ENCODE assay signal across 18 cellular contexts in the genomic region with DNA sequence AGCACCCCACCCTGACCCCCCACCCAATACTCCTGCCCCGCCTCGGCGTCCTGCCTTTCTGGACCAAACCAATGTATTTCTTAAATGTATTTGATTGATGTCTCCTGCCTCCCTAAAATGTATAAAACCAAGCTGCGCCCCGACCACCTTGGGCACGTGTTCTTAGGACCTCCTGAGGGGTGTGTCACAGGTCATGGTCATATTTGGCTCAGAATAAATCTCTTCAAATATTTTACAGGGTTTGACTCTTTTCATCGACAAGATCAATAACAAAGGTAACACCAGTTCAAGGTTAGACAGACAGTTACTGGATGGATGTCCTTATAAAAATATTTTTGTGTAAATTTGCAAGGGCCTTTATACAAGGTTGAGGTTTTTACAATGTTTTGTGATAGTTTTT. TPM values are rescaled to one million over a fixed set of nuclear protein-coding genes. Genes with fewer than 3 reads are reported as not detected.
"Had no signal": no experiment of that assay in that cellular context is flagged by ENCODE, and none has a peak within 500 bp of the region (broad histone marks: within the 10 kb centered on the region; RNA-seq: fewer than 3 reads in every experiment).

No MANE protein-coding gene starts in this region.

RNA-seq across cellular contexts. Expression of gene OR2B2, which starts 12.0 kb away (rescaled TPM):
- total RNA-seq: activated B cell treated with CpG ODN at 0.5 μM for 24 hours; activated CD4-positive, alpha-beta memory T cell treated with anti-CD3 and anti-CD28 coated beads for 36 hours; activated CD4-positive, alpha-beta T cell treated with anti-CD3 and anti-CD28 coated beads, Interleukin-2, amount 10 ng/mL, durations not matched to agents 24 days and 14 days; activated CD8-positive, alpha-beta memory T cell treated with anti-CD3 and anti-CD28 coated beads for 36 hours; activated CD8-positive, alpha-beta T cell treated with anti-CD3 and anti-CD28 coated beads for 36 hours; activated naive CD8-positive, alpha-beta T cell treated with anti-CD3 and anti-CD28 coated beads, Interleukin-2, amount 10 ng/mL, durations not matched to agents 7 days and 5 days; activated T-cell treated with anti-CD3 and anti-CD28 coated beads, Interleukin-2, amount 50 U/mL, for 4 hours; activated T-cell treated with anti-CD3 and anti-CD28 coated beads, Interleukin-2, amount 50 U/mL, for 72 hours; activated T-helper 1 cell treated with anti-CD3 and anti-CD28 coated beads, Interleukin-12 subunit alpha, Interleukin-12 subunit beta, Interleukin-2, Interleukin-4 antibody, amounts not matched to agents 30 ng/mL and 10 ng/mL and 1 ng/mL, durations not matched to agents 14 hours and 24 hours and 36 hours; activated T-helper 2 cell treated with anti-CD3 and anti-CD28 coated beads, Interferon-gamma antibody, Interleukin-2, Interleukin-4, amounts not matched to agents 10 μg/mL and 5 μg/mL and 100 μg/mL, durations not matched to agents 14 hours and 24 hours and 36 hours; ascending aorta; bronchial epithelial cell; cardiac muscle cell; T-cell; T-helper 1 cell treated with Interleukin-12 subunit alpha and Interleukin-12 subunit beta and Interleukin-4 antibody, amounts not matched to agents 30 ng/mL and 1 ng/mL, for 36 hours; T-helper 17 cell; T-helper 2 cell treated with Interferon-gamma antibody and Interleukin-4, amounts not matched to agents 100 ng/mL and 5 ng/mL, for 36 hours had no signal
- polyA plus RNA-seq: adipose tissue, cardiac muscle cell had no signal

RNA-seq across cellular contexts. Expression of gene OR2B6, which starts 56.8 kb away (rescaled TPM):
- total RNA-seq: activated B cell treated with CpG ODN at 0.5 μM for 24 hours; activated CD4-positive, alpha-beta memory T cell treated with anti-CD3 and anti-CD28 coated beads for 36 hours; activated CD4-positive, alpha-beta T cell treated with anti-CD3 and anti-CD28 coated beads, Interleukin-2, amount 10 ng/mL, durations not matched to agents 24 days and 14 days; activated CD8-positive, alpha-beta memory T cell treated with anti-CD3 and anti-CD28 coated beads for 36 hours; activated CD8-positive, alpha-beta T cell treated with anti-CD3 and anti-CD28 coated beads for 36 hours; activated naive CD8-positive, alpha-beta T cell treated with anti-CD3 and anti-CD28 coated beads, Interleukin-2, amount 10 ng/mL, durations not matched to agents 7 days and 5 days; activated T-cell treated with anti-CD3 and anti-CD28 coated beads, Interleukin-2, amount 50 U/mL, for 4 hours; activated T-helper 1 cell treated with anti-CD3 and anti-CD28 coated beads, Interleukin-12 subunit alpha, Interleukin-12 subunit beta, Interleukin-2, Interleukin-4 antibody, amounts not matched to agents 30 ng/mL and 10 ng/mL and 1 ng/mL, durations not matched to agents 14 hours and 24 hours and 36 hours; activated T-helper 2 cell treated with anti-CD3 and anti-CD28 coated beads, Interferon-gamma antibody, Interleukin-2, Interleukin-4, amounts not matched to agents 10 μg/mL and 5 μg/mL and 100 μg/mL, durations not matched to agents 14 hours and 24 hours and 36 hours; ascending aorta; bronchial epithelial cell; cardiac muscle cell; T-cell; T-helper 1 cell treated with Interleukin-12 subunit alpha and Interleukin-12 subunit beta and Interleukin-4 antibody, amounts not matched to agents 30 ng/mL and 1 ng/mL, for 36 hours had no signal
- polyA plus RNA-seq: adipose tissue, cardiac muscle cell had no signal
